Comparison of ENCODE assay signal across 25 cellular contexts in genomic region chr11:6799402-6799801, GRCh38. TPM values are rescaled to one million over a fixed set of nuclear protein-coding genes. Genes with fewer than 3 reads are reported as not detected.
DNase-seq lines count a peak whose midpoint lies in the region; ATAC-seq, FAIRE-seq and TF ChIP-seq lines count a peak whose summit lies in the region.
"Had no signal": no experiment of that assay in that cellular context is flagged by ENCODE, and none has a peak within 500 bp of the region (broad histone marks: within the 10 kb centered on the region; RNA-seq: fewer than 3 reads in every experiment).

Gene OR6A2, minus strand, starts transcription at chr11:6799689. Its CDS starts 3,981 bp downstream, at chr11:6795708.

- H3K9me3 Mint-ChIP-seq in activated CD4-positive, alpha-beta T cell treated with anti-CD3 and anti-CD28 coated beads for 36 hours (ENCODE audit: low read depth), result peaks cover 7% of the 10 kb centered on the region
- peaks cover 0 to 10% (median 9%) of the 10 kb centered on the region in 5 donors for H3K9me3 Mint-ChIP-seq in CD8-positive, alpha-beta memory T cell

- H3K9ac ChIP-seq in PC-3 (ENCODE audit: low read length), result no peak within 1 kb of the TSS

- no peaks in the 10 kb centered on the region for H3K27me3 Mint-ChIP-seq in activated CD4-positive, alpha-beta T cell treated with anti-CD3 and anti-CD28 coated beads for 36 hours
- H3K27me3 Mint-ChIP-seq in CD8-positive, alpha-beta memory T cell, result peaks cover 0 to 5% of the 10 kb centered on the region in 2 donors
- H3K27me3 Mint-ChIP-seq: type B pancreatic cell had no signal

- H3K9me3 ChIP-seq in PC-3 (ENCODE audit: low read length) (no peaks in the 10 kb centered on the region), psoas muscle (no peaks in the 10 kb centered on the region)
- no peaks in the 10 kb centered on the region for H3K9me3 ChIP-seq in CD8-positive, alpha-beta memory T cell (ENCODE audit: low read length)
- H3K9me3 ChIP-seq: Caco-2, HAP-1, right lobe of liver had no signal

- 68 to 81% (median 71%) methylated on average over 1 of the region's 1 CpG for WGBS in psoas muscle, 3 donors

- H3K4me2 ChIP-seq in PC-3 (ENCODE audit: low read length), result no peak within 1 kb of the TSS

- no peak within 1 kb of the TSS for H3K27ac ChIP-seq in PC-3 (ENCODE audit: low read length)
- H3K27ac ChIP-seq in psoas muscle, result no peak within 1 kb of the TSS
- H3K27ac ChIP-seq in CD8-positive, alpha-beta memory T cell (ENCODE audit: low read depth, low read length), result no peak within 1 kb of the TSS
- H3K27ac ChIP-seq: esophagus muscularis mucosa, right lobe of liver had no signal

- peak; percentile 69 for ATAC-seq in activated CD4-positive, alpha-beta T cell treated with anti-CD3 and anti-CD28 coated beads for 36 hours
- ATAC-seq in PC-3, result no peak
- ATAC-seq in psoas muscle, result no peak
- ATAC-seq in GM21381 (IDR thresholded peaks at IDR 0.05; ENCODE audit: unreplicated experiment), result no peak
- ATAC-seq: left cardiac atrium; naive thymus-derived CD4-positive, alpha-beta T cell; right lobe of liver had no signal

- DNase-seq in activated CD4-positive, alpha-beta T cell treated with anti-CD3 and anti-CD28 coated beads for 36 hours, result no peak
- no peak for DNase-seq in activated CD4-positive, alpha-beta T cell treated with anti-CD3 and anti-CD28 coated beads for 1 hour
- DNase-seq in PC-3, result peak; percentile 17
- DNase-seq in fibroblast of peridontal ligament (ENCODE audit: extremely low read depth), result peak; percentile 8
- peak; percentile 11 for DNase-seq in urothelium cell line (ENCODE audit: low spot score)
- no peak for DNase-seq in psoas muscle
- no peak for DNase-seq in CD8-positive, alpha-beta memory T cell
- DNase-seq: activated CD8-positive, alpha-beta memory T cell treated with anti-CD3 and anti-CD28 coated beads, Interleukin-2, amount 50 U/mL, for 48 hours; activated naive CD8-positive, alpha-beta T cell treated with anti-CD3 and anti-CD28 coated beads for 36 hours; Caco-2; effector CD4-positive, alpha-beta T cell; left cardiac atrium; naive thymus-derived CD4-positive, alpha-beta T cell; NCI-H1417; NCI-H510A; NK-92 treated with Interleukin-12 subunit alpha and Interleukin-12 subunit beta, amount 100 ng/mL, for 24 hours; right lobe of liver; T-helper 2 cell had no signal

- intact Hi-C loops in activated CD4-positive, alpha-beta T cell treated with anti-CD3 and anti-CD28 coated beads for 36 hours (cut with DNase I, micrococcal nuclease), result no loop called here
- intact Hi-C loops in PC-3 (cut with micrococcal nuclease) (no loop called here), psoas muscle (cut with DNase I) (no loop called here)

- no peak within 1 kb of the TSS for H2AFZ ChIP-seq in PC-3 (ENCODE audit: low read length)

- no peaks in the 10 kb centered on the region for H3K36me3 ChIP-seq in PC-3 (ENCODE audit: low read depth, low read length)
- no peaks in the 10 kb centered on the region for H3K36me3 ChIP-seq in psoas muscle (ENCODE audit: insufficient read depth in 1 of 2, low read depth in 1 of 2)
- H3K36me3 ChIP-seq in CD8-positive, alpha-beta memory T cell (ENCODE audit: insufficient read depth, low read length), result no peaks in the 10 kb centered on the region
- H3K36me3 ChIP-seq: esophagus muscularis mucosa, HAP-1, right lobe of liver had no signal

- no peaks in the 10 kb centered on the region for H3K9me2 ChIP-seq in PC-3 (replicated peaks; ENCODE audit: low read length)

- H3K4me1 ChIP-seq in PC-3 (ENCODE audit: insufficient read depth, low read length) (no peaks in the 10 kb centered on the region), psoas muscle (no peaks in the 10 kb centered on the region)
- no peaks in the 10 kb centered on the region for H3K4me1 ChIP-seq in CD8-positive, alpha-beta memory T cell (ENCODE audit: insufficient read depth, low read length)
- H3K4me1 ChIP-seq: Caco-2, esophagus muscularis mucosa, HAP-1, right lobe of liver had no signal

- H3K27me3 ChIP-seq in PC-3 (ENCODE audit: low read length) (no peaks in the 10 kb centered on the region), psoas muscle (ENCODE audit: insufficient read depth in 3 of 3, low read length in 2 of 3) (no peaks in the 10 kb centered on the region)
- no peaks in the 10 kb centered on the region for H3K27me3 ChIP-seq in CD8-positive, alpha-beta memory T cell (ENCODE audit: insufficient read depth, low read length, poor library complexity, severe bottlenecking)
- H3K27me3 ChIP-seq: esophagus muscularis mucosa, right lobe of liver had no signal

- no peak within 1 kb of the TSS for H3K4me3 Mint-ChIP-seq in activated CD4-positive, alpha-beta T cell treated with anti-CD3 and anti-CD28 coated beads for 36 hours
- no peak within 1 kb of the TSS for H3K4me3 Mint-ChIP-seq in CD8-positive, alpha-beta memory T cell
- H3K4me3 Mint-ChIP-seq: activated naive CD8-positive, alpha-beta T cell treated with anti-CD3 and anti-CD28 coated beads for 36 hours; naive thymus-derived CD4-positive, alpha-beta T cell; type B pancreatic cell had no signal

- no peak within 1 kb of the TSS for H3K4me3 ChIP-seq in PC-3 (ENCODE audit: low read length)
- no peak within 1 kb of the TSS for H3K4me3 ChIP-seq in psoas muscle
- no peak within 1 kb of the TSS for H3K4me3 ChIP-seq in CD8-positive, alpha-beta memory T cell (ENCODE audit: low read length)
- H3K4me3 ChIP-seq: esophagus muscularis mucosa, HAP-1, right lobe of liver had no signal

- H3K27ac Mint-ChIP-seq in activated CD4-positive, alpha-beta T cell treated with anti-CD3 and anti-CD28 coated beads for 36 hours, result no peak within 1 kb of the TSS
- H3K27ac Mint-ChIP-seq in CD8-positive, alpha-beta memory T cell, result no peak within 1 kb of the TSS
- H3K27ac Mint-ChIP-seq: activated naive CD8-positive, alpha-beta T cell treated with anti-CD3 and anti-CD28 coated beads for 36 hours; naive thymus-derived CD4-positive, alpha-beta T cell; type B pancreatic cell had no signal

- POLR2A ChIA-PET in activated CD4-positive, alpha-beta T cell treated with anti-CD3 and anti-CD28 coated beads for 36 hours (lab: Charles Lee), result no interaction called here
- POLR2A ChIA-PET in PC-3 (lab: Charles Lee; ENCODE audit: unreplicated experiment), result no interaction called here
- POLR2A ChIA-PET in CD8-positive, alpha-beta memory T cell (lab: Charles Lee), result no interaction called here

- no peaks in the 10 kb centered on the region for H4K20me1 ChIP-seq in PC-3 (ENCODE audit: low read length)

- H3K79me2 ChIP-seq in PC-3 (ENCODE audit: low read length), result no peaks in the 10 kb centered on the region

- no peaks in the 10 kb centered on the region for H3K4me1 Mint-ChIP-seq in activated CD4-positive, alpha-beta T cell treated with anti-CD3 and anti-CD28 coated beads for 36 hours
- no peaks in the 10 kb centered on the region for H3K4me1 Mint-ChIP-seq in CD8-positive, alpha-beta memory T cell
- H3K4me1 Mint-ChIP-seq: activated naive CD8-positive, alpha-beta T cell treated with anti-CD3 and anti-CD28 coated beads for 36 hours; naive thymus-derived CD4-positive, alpha-beta T cell had no signal

- no peaks in the 10 kb centered on the region for H3F3A ChIP-seq in PC-3 (ENCODE audit: low read length, unreplicated experiment)

- no peaks in the 10 kb centered on the region for H3K36me3 Mint-ChIP-seq in activated CD4-positive, alpha-beta T cell treated with anti-CD3 and anti-CD28 coated beads for 36 hours (ENCODE audit: low read depth)
- peaks cover 0 to 10% (median 0%) of the 10 kb centered on the region in 3 donors for H3K36me3 Mint-ChIP-seq in CD8-positive, alpha-beta memory T cell
- H3K36me3 Mint-ChIP-seq: activated naive CD8-positive, alpha-beta T cell treated with anti-CD3 and anti-CD28 coated beads for 36 hours; type B pancreatic cell had no signal

- CTCF ChIA-PET in activated CD4-positive, alpha-beta T cell treated with anti-CD3 and anti-CD28 coated beads for 36 hours (lab: Charles Lee), result interaction anchor here (1.7 kb wide), 1 partner anchor 12 kb away, joined by 4 read pairs; no protein-coding TSS in a partner anchor
- CTCF ChIA-PET in PC-3 (lab: Charles Lee), result no interaction called here
- CTCF ChIA-PET in CD8-positive, alpha-beta memory T cell (lab: Charles Lee), result no interaction called here

- no TSS peak for BruUV-seq in PC-3 (replicated peaks; lab: Mats Ljungman, UMichigan)

- TF ChIP-seq CTCF in PC-3 (conservative IDR thresholded peaks at IDR 0.05; ENCODE audit: low read depth, low read length) (no peak), psoas muscle (IDR thresholded peaks at IDR 0.05) (no peak)

- no peak for FAIRE-seq in urothelium cell line (lab: Jason Lieb, UNC)
- FAIRE-seq: RCC 7860 had no signal

RNA-seq across cellular contexts. Expression of gene OR6A2, which starts in this region (rescaled TPM):
- total RNA-seq in activated CD4-positive, alpha-beta T cell treated with anti-CD3 and anti-CD28 coated beads for 36 hours, result under 1 TPM; 0.14 to 0.25 TPM
- total RNA-seq in PC-3 (2014; rRNA removed) (0.06 and 0.07 TPM in 2 replicates), psoas muscle (not detected)
- not detected for polyA plus RNA-seq in psoas muscle
- total RNA-seq in CD8-positive, alpha-beta memory T cell, result not detected
- polyA plus RNA-seq in CD8-positive, alpha-beta memory T cell, result not detected
- total RNA-seq: A172, Caco-2, osteocyte had no signal
- polyA plus RNA-seq: naive thymus-derived CD4-positive, alpha-beta T cell had no signal

Comparison
In these comparisons a context has a peak if more than half of its experiments do, and no peak if none do; other contexts are left out.
1. Peak in ATAC-seq in activated CD4-positive, alpha-beta T cell treated with anti-CD3 and anti-CD28 coated beads for 36 hours; RNA of the gene not detected or under 1 TPM.
2. Peak in DNase-seq in PC-3; RNA of the gene not detected or under 1 TPM.
3. DNase-seq: peak in fibroblast of peridontal ligament (single experiment) and urothelium cell line (single experiment); none in activated CD4-positive, alpha-beta T cell treated with anti-CD3 and anti-CD28 coated beads for 36 hours (single experiment), activated CD4-positive, alpha-beta T cell treated with anti-CD3 and anti-CD28 coated beads for 1 hour (single experiment), psoas muscle (0 of 2) and CD8-positive, alpha-beta memory T cell (0 of 5).